21 cellular contexts compared by ENCODE assay signal in genomic region chr9:130286072-130286770, GRCh38. TPM values are rescaled to one million over a fixed set of nuclear protein-coding genes. Genes with fewer than 3 reads are reported as not detected.
"Had no signal": no experiment of that assay in that cellular context is flagged by ENCODE, and none has a peak within 500 bp of the region (broad histone marks: within the 10 kb centered on the region; RNA-seq: fewer than 3 reads in every experiment).

No MANE protein-coding gene starts in this region.

- H3K27ac ChIP-seq: cardiac muscle cell, hepatocyte, pancreas, tibial nerve, WERI-Rb-1 had no signal

- H3K4me3 Mint-ChIP-seq: activated CD4-positive, alpha-beta memory T cell treated with anti-CD3 and anti-CD28 coated beads for 36 hours; activated naive CD8-positive, alpha-beta T cell treated with anti-CD3 and anti-CD28 coated beads, Interleukin-2, amount 10 ng/mL, durations not matched to agents 7 days and 5 days; activated T-helper 1 cell treated with anti-CD3 and anti-CD28 coated beads, Interleukin-12 subunit alpha, Interleukin-12 subunit beta, Interleukin-2, Interleukin-4 antibody, amounts not matched to agents 30 ng/mL and 10 ng/mL and 1 ng/mL, durations not matched to agents 14 hours and 24 hours and 36 hours; effector memory CD8-positive, alpha-beta T cell; naive B cell; neural crest cell had no signal

- H3K9me3 Mint-ChIP-seq: activated CD4-positive, alpha-beta memory T cell treated with anti-CD3 and anti-CD28 coated beads for 36 hours; activated naive CD8-positive, alpha-beta T cell treated with anti-CD3 and anti-CD28 coated beads, Interleukin-2, amount 10 ng/mL, durations not matched to agents 7 days and 5 days; activated T-helper 1 cell treated with anti-CD3 and anti-CD28 coated beads, Interleukin-12 subunit alpha, Interleukin-12 subunit beta, Interleukin-2, Interleukin-4 antibody, amounts not matched to agents 30 ng/mL and 10 ng/mL and 1 ng/mL, durations not matched to agents 14 hours and 24 hours and 36 hours; effector memory CD8-positive, alpha-beta T cell; naive B cell; neural crest cell had no signal

- H3K36me3 Mint-ChIP-seq: activated CD4-positive, alpha-beta memory T cell treated with anti-CD3 and anti-CD28 coated beads for 36 hours; activated naive CD8-positive, alpha-beta T cell treated with anti-CD3 and anti-CD28 coated beads, Interleukin-2, amount 10 ng/mL, durations not matched to agents 7 days and 5 days; naive B cell had no signal

- H3K9me3 ChIP-seq: pancreas, tibial nerve had no signal

- H3K4me1 Mint-ChIP-seq: activated naive CD8-positive, alpha-beta T cell treated with anti-CD3 and anti-CD28 coated beads, Interleukin-2, amount 10 ng/mL, durations not matched to agents 7 days and 5 days; naive B cell; neural crest cell had no signal

- H3K36me3 ChIP-seq: cardiac muscle cell, pancreas, tibial nerve, WERI-Rb-1 had no signal

- ATAC-seq: effector memory CD8-positive, alpha-beta T cell; left colon; pancreas; stimulated activated naive CD8-positive, alpha-beta T cell treated with anti-CD3 and anti-CD28 coated beads, Interleukin-15, Interleukin-2, amounts not matched to agents 100 U/mL and 50 U/mL, for 24 hours had no signal

- H3K4me1 ChIP-seq: pancreas had no signal

- H3K27ac Mint-ChIP-seq: activated CD4-positive, alpha-beta memory T cell treated with anti-CD3 and anti-CD28 coated beads for 36 hours; activated naive CD8-positive, alpha-beta T cell treated with anti-CD3 and anti-CD28 coated beads, Interleukin-2, amount 10 ng/mL, durations not matched to agents 7 days and 5 days; activated T-helper 1 cell treated with anti-CD3 and anti-CD28 coated beads, Interleukin-12 subunit alpha, Interleukin-12 subunit beta, Interleukin-2, Interleukin-4 antibody, amounts not matched to agents 30 ng/mL and 10 ng/mL and 1 ng/mL, durations not matched to agents 14 hours and 24 hours and 36 hours; effector memory CD8-positive, alpha-beta T cell; naive B cell had no signal

- DNase-seq: activated CD4-positive, alpha-beta memory T cell treated with anti-CD3 and anti-CD28 coated beads for 36 hours; activated CD4-positive, alpha-beta T cell treated with anti-CD3 and anti-CD28 coated beads for 4 hours; activated naive CD8-positive, alpha-beta T cell treated with anti-CD3 and anti-CD28 coated beads, Interleukin-2, amount 10 ng/mL, durations not matched to agents 7 days and 5 days; activated T-cell treated with anti-CD3 and anti-CD28 coated beads for 4 hours; amygdala; effector memory CD8-positive, alpha-beta T cell; left colon; naive B cell; stimulated activated CD4-positive, alpha-beta T cell treated with anti-CD3 and anti-CD28 coated beads, Interleukin-2, amount 100 ng/mL, for 24 hours; stimulated activated naive CD8-positive, alpha-beta T cell treated with anti-CD3 and anti-CD28 coated beads, Interleukin-15, Interleukin-2, amounts not matched to agents 100 U/mL and 50 U/mL, for 24 hours; SW 1271; T-helper 2 cell; WERI-Rb-1 had no signal

- H3K27me3 ChIP-seq: cardiac muscle cell, pancreas had no signal

- H3K4me3 ChIP-seq: cardiac muscle cell, hepatocyte, pancreas, tibial nerve had no signal

RNA-seq across cellular contexts. Expression of gene HMCN2, which starts 20.7 kb away (rescaled TPM):
- total RNA-seq: activated CD4-positive, alpha-beta memory T cell treated with anti-CD3 and anti-CD28 coated beads for 36 hours; activated naive CD8-positive, alpha-beta T cell treated with anti-CD3 and anti-CD28 coated beads, Interleukin-2, amount 10 ng/mL, durations not matched to agents 7 days and 5 days; activated T-helper 1 cell treated with anti-CD3 and anti-CD28 coated beads, Interleukin-12 subunit alpha, Interleukin-12 subunit beta, Interleukin-2, Interleukin-4 antibody, amounts not matched to agents 30 ng/mL and 10 ng/mL and 1 ng/mL, durations not matched to agents 14 hours and 24 hours and 36 hours; mononuclear cell; neural crest cell; SK-MEL-5 had no signal
